ENCODE assay signal across 8 cellular contexts in genomic region chr20:45362804-45363610, GRCh38. TPM values are rescaled to one million over a fixed set of nuclear protein-coding genes. Genes with fewer than 3 reads are reported as not detected.
DNase-seq lines count a peak whose midpoint lies in the region; ATAC-seq and TF ChIP-seq lines count a peak whose summit lies in the region.

Gene SYS1, plus strand, starts transcription at chr20:45363156. Its CDS starts 376 bp downstream, at chr20:45363532.

- DNase-seq in DMS79 (lab: John Stamatoyannopoulos, UW) (peak; percentile 75), KBM-7 (peak; percentile 99), PC-9 (peak; percentile 97 to 99), epithelial cell of proximal tubule (ENCODE audit: low read depth) (peak; percentile 83), mucosa of gallbladder (ENCODE audit: low spot score) (peak; percentile 99)
- DNase-seq in activated T-cell treated with anti-CD3 and anti-CD28 coated beads, Interleukin-2, amount 50 U/mL, for 1 hour = peak; percentile 99
- peak; percentile 95 to 97 for DNase-seq in stimulated activated CD8-positive, alpha-beta memory T cell treated with anti-CD3 and anti-CD28 coated beads, Interleukin-4, amount 100 ng/mL, for 4 hours (ENCODE audit: low read depth in 2 of 2, low spot score in 1 of 2)

- in situ Hi-C loops in KBM-7 (cut with MboI; ENCODE audit: low pct_unique_long_range_greater_than_20kb, low sequenced_read_pairs) = no loop called here

- H3K4me2 ChIP-seq in PC-9 = peak within 1 kb of the TSS; percentile 90

- TF ChIP-seq CTCF in PC-9 (conservative IDR thresholded peaks at IDR 0.05) (peak; percentile 92), epithelial cell of proximal tubule (conservative IDR thresholded peaks at IDR 0.05; ENCODE audit: low read depth, low read length) (peak; percentile 80)

- H3K36me3 ChIP-seq in PC-9 (ENCODE audit: low read depth) = peaks cover 15% of the 10 kb centered on the region; the same call in 1 of the 2 replicates

- peak within 1 kb of the TSS; percentile 82 for H2AFZ ChIP-seq in PC-9

- peak; percentile 67 for ATAC-seq in GM21717 (IDR thresholded peaks at IDR 0.05; ENCODE audit: unreplicated experiment)

- H4K20me1 ChIP-seq in PC-9 (ENCODE audit: insufficient read depth) = peaks cover 7% of the 10 kb centered on the region; the same call in 1 of the 2 replicates

- CTCF ChIA-PET in PC-9 (lab: Charles Lee) = interaction anchor here (0.5 to 1.9 kb wide), 12 partner anchors 11 to 579 kb away, joined by 3 to 18 read pairs (median 4); no protein-coding TSS in a partner anchor

- peaks cover 27% of the 10 kb centered on the region for H3K79me2 ChIP-seq in PC-9 (ENCODE audit: low read depth)

- no peaks in the 10 kb centered on the region for H3K27me3 ChIP-seq in PC-9 (ENCODE audit: insufficient read depth, low read depth)

- no TSS peak for BruUV-seq in PC-9 (replicated peaks; lab: Mats Ljungman, UMichigan)

- no peaks in the 10 kb centered on the region for H3K9me3 ChIP-seq in PC-9 (ENCODE audit: insufficient read depth, low read depth)

- H3K4me3 ChIP-seq in PC-9 (peak within 1 kb of the TSS; percentile 83), epithelial cell of proximal tubule (ENCODE audit: low read depth, low read length) (peak within 1 kb of the TSS; percentile 81)

- intact Hi-C loops in PC-9 (cut with micrococcal nuclease; ENCODE audit: unreplicated experiment) = loop anchor here (1.0 to 5.0 kb wide), 6 partner anchors 18 to 408 kb away; no protein-coding TSS in a partner anchor

- H3K27ac ChIP-seq in PC-9 = peak within 1 kb of the TSS; percentile 76

- peaks cover 29% of the 10 kb centered on the region for H3K4me1 ChIP-seq in PC-9 (replicated peaks; ENCODE audit: insufficient read depth)

- POLR2A ChIA-PET in PC-9 (lab: Charles Lee; ENCODE audit: unreplicated experiment) = interaction anchor here (0.5 to 2.3 kb wide), 15 partner anchors 15 to 1043 kb away, joined by 3 to 13 read pairs (median 4); partner anchors contain the start of genes ELMO2 and SDC4

- H3K9me2 ChIP-seq in PC-9 (ENCODE audit: insufficient read depth) = no peaks in the 10 kb centered on the region

- peaks cover 7% of the 10 kb centered on the region for H3F3A ChIP-seq in PC-9 (ENCODE audit: insufficient read depth, low read depth)

RNA-seq across cellular contexts. Expression of gene SYS1, which starts in this region (rescaled TPM):
- 35.1 and 38.8 TPM in 2 replicates for total RNA-seq in PC-9 (2021)
- 22.6 and 30.3 TPM in 2 replicates for total RNA-seq in epithelial cell of proximal tubule
- total RNA-seq in mucosa of gallbladder = 41.3 TPM

Comparison
In these comparisons a context has a peak if more than half of its experiments do, and no peak if none do; other contexts are left out.
1. Peak in every context shown above with its lines: DNase-seq, ATAC-seq, H3K4me3 ChIP-seq and H3K27ac ChIP-seq.